ENCODE assay signal across 30 cellular contexts in genomic region chr19:40247735-40248262, GRCh38. TPM values are rescaled to one million over a fixed set of nuclear protein-coding genes. Genes with fewer than 3 reads are reported as not detected.
DNase-seq lines count a peak whose midpoint lies in the region; ATAC-seq and TF ChIP-seq lines count a peak whose summit lies in the region.
"Had no signal": no experiment of that assay in that cellular context is flagged by ENCODE, and none has a peak within 500 bp of the region (broad histone marks: within the 10 kb centered on the region; RNA-seq: fewer than 3 reads in every experiment).

No MANE protein-coding gene starts in this region.

- H3K36me3 ChIP-seq in HEK293 (ENCODE audit: control insufficient read depth in 2 of 2, insufficient read depth in 1 of 2, low read length in 2 of 2) (peaks cover 65 to 68% of the 10 kb centered on the region in 2 experiments), endodermal cell (ENCODE audit: control insufficient read depth, insufficient read depth, low read length) (peaks cover 15% of the 10 kb centered on the region)
- H3K36me3 ChIP-seq: pancreas had no signal

- ATAC-seq in HG02571 (IDR thresholded peaks at IDR 0.05; ENCODE audit: unreplicated experiment) (no peak), WTC11 (no peak)

- H3K9me3 ChIP-seq in HEK293 (ENCODE audit: control insufficient read depth, insufficient read depth, low read depth, low read length) = no peaks in the 10 kb centered on the region
- H3K9me3 ChIP-seq in endodermal cell (ENCODE audit: control insufficient read depth, low read length) = no peaks in the 10 kb centered on the region
- H3K9me3 ChIP-seq: gastrocnemius medialis, pancreas, upper lobe of left lung had no signal

- DNase-seq in G401 (ENCODE audit: low spot score) (peak; percentile 22), endodermal cell (no peak), progenitor cell of endocrine pancreas (ENCODE audit: low spot score, unreplicated experiment) (no peak), WTC11 (ENCODE audit: low spot score) (no peak)
- no peak for DNase-seq in stimulated activated CD4-positive, alpha-beta T cell treated with anti-CD3 and anti-CD28 coated beads, Interleukin-1b, Interleukin-23, amount 100 ng/mL, for 48 hours
- DNase-seq: activated CD4-positive, alpha-beta T cell treated with anti-CD3 and anti-CD28 coated beads for 4 hours; activated CD8-positive, alpha-beta memory T cell treated with anti-CD3 and anti-CD28 coated beads for 24 hours; activated gamma-delta T cell; cerebellar nuclear complex; DMS153; gastrocnemius medialis; Kasumi-1; kidney glomerular epithelial cell; MV-4-11; NCI-H1436; NCI-H2081; NCI-H2227 treated with DMSO at 0.1 percent for 48 hours; NCI-H69; pancreas; PC-9; SHP77 treated with DMSO at 0.1 percent for 48 hours; stimulated activated CD4-positive, alpha-beta T cell treated with anti-CD3 and anti-CD28 coated beads, Interleukin-2, amount 100 ng/mL, for 24 hours had no signal

- WGBS in endodermal cell (ENCODE audit: insufficient coverage in 1 of 2, insufficient read length in 1 of 2), 2 experiments = 91 to 96% methylated on average over 8 to 12 of the region's 12 CpGs

- no peak overlapping the region for H3K4me3 ChIP-seq in HEK293 (ENCODE audit: low read depth, low read length)
- H3K4me3 ChIP-seq in endodermal cell (ENCODE audit: low read length) = no peak overlapping the region
- H3K4me3 ChIP-seq: gastrocnemius medialis, lung, pancreas, PC-9, smooth muscle cell, upper lobe of left lung had no signal

- H3K4me3 Mint-ChIP-seq in endodermal cell = no peak overlapping the region
- no peak overlapping the region for H3K4me3 Mint-ChIP-seq in progenitor cell of endocrine pancreas (ENCODE audit: low read depth)
- H3K4me3 Mint-ChIP-seq in WTC11 = no peak overlapping the region
- H3K4me3 Mint-ChIP-seq: natural killer cell treated with Interleukin-12 subunit alpha and Interleukin-12 subunit beta and Interleukin-15 and Interleukin-18, amount 100 ng/mL, for 72 hours had no signal

- H3K36me3 Mint-ChIP-seq in endodermal cell (ENCODE audit: low read depth) (peaks cover 20% of the 10 kb centered on the region), progenitor cell of endocrine pancreas (ENCODE audit: insufficient read depth) (peaks cover 11% of the 10 kb centered on the region), WTC11 (no peaks in the 10 kb centered on the region; the same call in 1 of the 2 replicates)
- H3K36me3 Mint-ChIP-seq: natural killer cell treated with Interleukin-12 subunit alpha and Interleukin-12 subunit beta and Interleukin-15 and Interleukin-18, amount 100 ng/mL, for 72 hours had no signal

- H3K27ac ChIP-seq in HEK293 (ENCODE audit: extremely low read depth, low read depth, low read length) = 0 out of 2 replicates have a peak overlapping the region, but pooled peaks have one; percentile 19
- no peak overlapping the region for H3K27ac ChIP-seq in endodermal cell (ENCODE audit: low read depth, low read length)
- H3K27ac ChIP-seq: pancreas, PC-9, upper lobe of left lung had no signal

- H3K27me3 Mint-ChIP-seq in endodermal cell (ENCODE audit: insufficient read depth) (no peaks in the 10 kb centered on the region), progenitor cell of endocrine pancreas (no peaks in the 10 kb centered on the region), WTC11 (ENCODE audit: low read depth) (no peaks in the 10 kb centered on the region)
- H3K27me3 Mint-ChIP-seq: natural killer cell treated with Interleukin-12 subunit alpha and Interleukin-12 subunit beta and Interleukin-15 and Interleukin-18, amount 100 ng/mL, for 72 hours had no signal

- CTCF ChIA-PET in HEK293 (lab: Yijun Ruan, JAX) = interaction anchor here (1.0 to 1.4 kb wide), 2 partner anchors 28 to 31 kb away, joined by 4 to 5 read pairs; no protein-coding TSS in a partner anchor
- CTCF ChIA-PET in WTC11 (lab: Charles Lee) = interaction anchor here (1.2 kb wide), 1 partner anchor 108 kb away, joined by 3 read pairs; no protein-coding TSS in a partner anchor

- H3K9me3 Mint-ChIP-seq in endodermal cell (no peaks in the 10 kb centered on the region), progenitor cell of endocrine pancreas (ENCODE audit: low read depth) (no peaks in the 10 kb centered on the region), WTC11 (no peaks in the 10 kb centered on the region)
- H3K9me3 Mint-ChIP-seq: natural killer cell treated with Interleukin-12 subunit alpha and Interleukin-12 subunit beta and Interleukin-15 and Interleukin-18, amount 100 ng/mL, for 72 hours had no signal

- TF ChIP-seq CTCF in HEK293 (tag by site-specific recombination; IDR thresholded peaks at IDR 0.05) (no peak), endodermal cell (conservative IDR thresholded peaks at IDR 0.05) (no peak), progenitor cell of endocrine pancreas (IDR thresholded peaks at IDR 0.05; ENCODE audit: unreplicated experiment) (no peak), WTC11 (IDR thresholded peaks at IDR 0.05) (no peak)

- peak overlapping the region; percentile 48 for H3K27ac Mint-ChIP-seq in endodermal cell
- peak overlapping the region; percentile 46 for H3K27ac Mint-ChIP-seq in progenitor cell of endocrine pancreas
- no peak overlapping the region for H3K27ac Mint-ChIP-seq in WTC11
- H3K27ac Mint-ChIP-seq: natural killer cell treated with Interleukin-12 subunit alpha and Interleukin-12 subunit beta and Interleukin-15 and Interleukin-18, amount 100 ng/mL, for 72 hours had no signal

- H3K4me1 Mint-ChIP-seq in endodermal cell (peaks cover 7% of the 10 kb centered on the region), progenitor cell of endocrine pancreas (ENCODE audit: low read depth) (peaks cover 3% of the 10 kb centered on the region), WTC11 (peaks cover 10% of the 10 kb centered on the region)

- H3K4me1 ChIP-seq in HEK293 (ENCODE audit: control insufficient read depth, insufficient read depth, low read length) = peaks cover 5% of the 10 kb centered on the region; the same call in 1 of the 2 replicates
- H3K4me1 ChIP-seq in endodermal cell (ENCODE audit: control insufficient read depth, insufficient read depth, low read length) = peaks cover 9% of the 10 kb centered on the region

- no peaks in the 10 kb centered on the region for H3K27me3 ChIP-seq in endodermal cell (ENCODE audit: control insufficient read depth, insufficient read depth, low read length, poor library complexity, severe bottlenecking)
- H3K27me3 ChIP-seq: gastrocnemius medialis, pancreas, upper lobe of left lung had no signal

- in situ Hi-C loops in G401 (cut with HindIII; ENCODE audit: low sequenced_read_pairs) = no loop called here

- POLR2A ChIA-PET in HEK293 (lab: Yijun Ruan, JAX) = no interaction called here
- POLR2A ChIA-PET in WTC11 (lab: Charles Lee) = no interaction called here

- H3K9ac ChIP-seq in endodermal cell (ENCODE audit: extremely low read depth, low read length, poor library complexity, severe bottlenecking) = no peak overlapping the region

TF ChIP-seq in HEK293, 187 proteins besides CTCF, POLR2A, EP300 and RAD21 (continues in another document):
- TF ChIP-seq ZBTB21 (tag by site-specific recombination; IDR thresholded peaks at IDR 0.05) = no peak
- TF ChIP-seq TCF7L2 (IDR thresholded peaks at IDR 0.05; ENCODE audit: borderline replicate concordance, low read depth, low read length) = no peak
- no peak for TF ChIP-seq ZNF19 (tag by site-specific recombination; IDR thresholded peaks at IDR 0.05; ENCODE audit: low read depth)

TF ChIP-seq in WTC11, 78 proteins besides CTCF, POLR2A, EP300 and RAD21 (continues in another document):
- TF ChIP-seq SOX15 (CRISPR knock-in tag; IDR thresholded peaks at IDR 0.05) (no peak), KAT7 (CRISPR knock-in tag; IDR thresholded peaks at IDR 0.05; ENCODE audit: borderline replicate concordance) (no peak), PREB (CRISPR knock-in tag; IDR thresholded peaks at IDR 0.05; ENCODE audit: borderline replicate concordance) (no peak), USF1 (CRISPR knock-in tag; IDR thresholded peaks at IDR 0.05) (no peak), FOXJ3 (CRISPR knock-in tag; IDR thresholded peaks at IDR 0.05; ENCODE audit: borderline replicate concordance) (no peak), PRRX2 (CRISPR knock-in tag; IDR thresholded peaks at IDR 0.05) (no peak), ZNF121 (CRISPR knock-in tag; IDR thresholded peaks at IDR 0.05) (no peak)

RNA-seq across cellular contexts. Expression of gene CCNP, which starts 21.3 kb away (rescaled TPM):
- not detected in 2 replicates for total RNA-seq in G401 (2014; rRNA removed; shearing (Covaris generic))
- total RNA-seq in endodermal cell = 1 to 10 TPM in 1 of 2 donors, under 1 TPM in 1; 0.73 to 1.4 TPM
- polyA plus RNA-seq in endodermal cell (2013, experiment 1 of 2) = 0.21 TPM
- polyA plus RNA-seq in endodermal cell (2013, experiment 2 of 2) = 0.41 TPM
- 0.50 and 0.78 TPM in 2 replicates for total RNA-seq in progenitor cell of endocrine pancreas
- total RNA-seq in WTC11 (2021) = 0.83 to 2.4 TPM (median 1.9 TPM) in 3 replicates
- total RNA-seq: gastrocnemius medialis, smooth muscle cell had no signal

RNA-seq across cellular contexts. Expression of gene TTC9B, which starts 29.6 kb away (rescaled TPM):
- not detected in 2 replicates for total RNA-seq in G401 (2014; rRNA removed; shearing (Covaris generic))
- total RNA-seq in endodermal cell = not detected
- 1.3 TPM for polyA plus RNA-seq in endodermal cell (2013, experiment 1 of 2)
- polyA plus RNA-seq in endodermal cell (2013, experiment 2 of 2) = 0.91 TPM
- not detected in 2 replicates for total RNA-seq in progenitor cell of endocrine pancreas
- total RNA-seq in WTC11 (2021) = 0.23 TPM in 1 of 3 replicates, not detected in the others
- total RNA-seq: fibroblast of lung; gastrocnemius medialis; lung; mucosa of gallbladder; natural killer cell treated with Interleukin-12 subunit alpha and Interleukin-12 subunit beta and Interleukin-15 and Interleukin-18, amount 100 ng/mL, for 72 hours; pancreas; smooth muscle cell; upper lobe of left lung had no signal
- polyA plus RNA-seq: fibroblast of lung, lung, smooth muscle cell had no signal

RNA-seq across cellular contexts. Expression of gene AKT2, which starts 37.3 kb away (rescaled TPM):
- 71.8 and 73.5 TPM in 2 replicates for total RNA-seq in G401 (2014; rRNA removed; shearing (Covaris generic))
- 100 to 1,000 TPM; 190 to 208 TPM for total RNA-seq in endodermal cell
- 107 TPM for polyA plus RNA-seq in endodermal cell (2013, experiment 1 of 2)
- polyA plus RNA-seq in endodermal cell (2013, experiment 2 of 2) = 99.8 TPM
- total RNA-seq in progenitor cell of endocrine pancreas = 200 TPM in 2 replicates
- total RNA-seq in WTC11 (2021) = 156 to 174 TPM (median 161 TPM) in 3 replicates

RNA-seq across cellular contexts. Expression of gene MAP3K10, which starts 56.6 kb away (rescaled TPM):
- 13.8 and 21.7 TPM in 2 replicates for total RNA-seq in G401 (2014; rRNA removed; shearing (Covaris generic))
- 10 to 100 TPM; 35.2 to 39.3 TPM for total RNA-seq in endodermal cell
- polyA plus RNA-seq in endodermal cell (2013, experiment 1 of 2) = 23.2 TPM
- 23.8 TPM for polyA plus RNA-seq in endodermal cell (2013, experiment 2 of 2)
- 35.3 and 37.2 TPM in 2 replicates for total RNA-seq in progenitor cell of endocrine pancreas
- total RNA-seq in WTC11 (2021) = 23.5 to 25.5 TPM (median 24.4 TPM) in 3 replicates
